25 cellular contexts compared by ENCODE assay signal in the genomic region with DNA sequence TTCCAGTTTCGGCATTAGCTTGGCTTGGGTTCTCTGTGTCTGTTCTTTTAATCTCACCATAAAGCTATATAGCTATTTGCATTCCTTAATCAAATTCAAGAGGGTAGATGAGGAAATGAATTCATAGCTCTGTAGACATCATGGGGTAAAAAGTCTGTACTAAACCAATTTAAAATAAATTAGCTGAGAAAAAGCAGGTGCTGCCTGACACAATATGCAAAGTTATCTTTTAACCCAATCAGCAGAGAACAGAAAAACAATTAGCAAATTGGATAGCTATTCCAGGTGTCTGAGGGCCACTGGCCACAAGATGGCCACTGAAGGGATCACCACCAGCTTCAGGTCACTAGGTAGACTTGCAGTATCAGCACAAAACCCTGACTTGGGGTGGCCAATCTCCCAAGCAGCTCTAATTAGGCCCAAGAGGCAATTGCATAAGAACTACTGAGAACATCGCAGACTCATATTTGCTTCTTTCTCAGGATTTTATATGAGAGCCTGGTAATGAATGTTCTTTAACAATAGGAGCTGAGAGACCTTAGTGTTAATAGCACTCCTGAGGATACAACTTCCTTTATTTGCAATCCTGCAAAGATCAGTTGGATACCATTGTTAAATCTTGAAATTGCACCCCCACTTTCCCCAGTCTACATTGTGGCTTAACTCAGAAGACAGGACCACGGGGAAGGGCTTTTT.
"Had no signal": no experiment of that assay in that cellular context is flagged by ENCODE, and none has a peak within 500 bp of the region (broad histone marks: within the 10 kb centered on the region; RNA-seq: fewer than 3 reads in every experiment).

No MANE protein-coding gene starts in this region.

- ATAC-seq: activated T-helper 17 cell treated with anti-CD3 and anti-CD28 coated beads, Interleukin-2, amount 50 U/mL, for 72 hours had no signal

- H3K4me3 ChIP-seq: MG63, Peyer's patch, SJSA1 had no signal

- H3K4me1 ChIP-seq: Peyer's patch, SJSA1 had no signal

- H3K36me3 ChIP-seq: brain microvascular endothelial cell, MG63, Peyer's patch, SJSA1 had no signal

- H3K27me3 ChIP-seq: brain microvascular endothelial cell, MG63, Peyer's patch, SJSA1 had no signal

- H3K27ac ChIP-seq: brain microvascular endothelial cell, Peyer's patch, SJSA1, VCaP had no signal

- H3K9me3 ChIP-seq: MG63, Peyer's patch, SJSA1 had no signal

- DNase-seq: activated CD4-positive, alpha-beta memory T cell treated with anti-CD3 and anti-CD28 coated beads, Interleukin-2, amount 10 ng/mL, durations not matched to agents 7 days and 5 days; activated CD4-positive, alpha-beta T cell treated with anti-CD3 and anti-CD28 coated beads, Interleukin-2, amount 10 ng/mL, durations not matched to agents 7 days and 5 days; activated CD4-positive, CD25-positive, alpha-beta regulatory T cell; activated gamma-delta T cell; activated naive CD4-positive, alpha-beta T cell treated with anti-CD3 and anti-CD28 coated beads for 36 hours; activated T-cell treated with anti-CD3 and anti-CD28 coated beads for 4 hours; activated T-cell treated with anti-CD3 and anti-CD28 coated beads, Interleukin-2, amount 50 U/mL, for 48 hours; brain microvascular endothelial cell; cerebellar nuclear complex; MG63; MV-4-11; NCI-H1105; NCI-H1436; NCI-H187 treated with DMSO at 0.1 percent for 48 hours; NCI-H2081 treated with DMSO at 0.1 percent for 48 hours; NCI-H2171 treated with DMSO at 0.1 percent for 48 hours; NCI-H226; NCI-H510A; NCI-H748 treated with DMSO at 0.1 percent for 48 hours; Peyer's patch; SHP77; T-helper 1 cell had no signal
